ENCODE assay signal across 15 cellular contexts in genomic region chr4:139628184-139629012, GRCh38. TPM values are rescaled to one million over a fixed set of nuclear protein-coding genes. Genes with fewer than 3 reads are reported as not detected.
DNase-seq lines count a peak whose midpoint lies in the region; ATAC-seq and TF ChIP-seq lines count a peak whose summit lies in the region.
"Had no signal": no experiment of that assay in that cellular context is flagged by ENCODE, and none has a peak within 500 bp of the region (broad histone marks: within the 10 kb centered on the region; RNA-seq: fewer than 3 reads in every experiment).

No MANE protein-coding gene starts in this region.

- DNase-seq in DMS53 (lab: John Stamatoyannopoulos, UW) (peak; percentile 67), NCI-H1436 (lab: John Stamatoyannopoulos, UW) (peak; percentile 88), WERI-Rb-1 (peak; percentile 87), lung (ENCODE audit: low spot score) (peak; percentile 53), SW480 (ENCODE audit: low spot score) (no peak)
- no peak for DNase-seq in activated naive CD4-positive, alpha-beta T cell treated with Interleukin-2 at 50 U/mL for 16 hours
- DNase-seq: activated CD4-positive, alpha-beta T cell treated with anti-CD3 and anti-CD28 coated beads for 48 hours; activated gamma-delta T cell treated with Interleukin-2 at 50 U/mL for 16 hours; BE2C; PC-3; stimulated activated CD4-positive, alpha-beta T cell treated with anti-CD3 and anti-CD28 coated beads, Interleukin-1b, Interleukin-23, amount 100 ng/mL, for 48 hours; stimulated activated naive B cell treated with anti-CD40 and anti-IgM and Interleukin-4, amounts not matched to agents 10 μg/mL and 1 μg/mL and 100 μg/mL, for 72 hours; T-cell had no signal

- TF ChIP-seq CTCF in WERI-Rb-1 (IDR thresholded peaks at IDR 0.05; ENCODE audit: low read depth, low read length) (no peak), lung (IDR thresholded peaks at IDR 0.05; ENCODE audit: control extremely low read depth, extremely low read depth) (no peak)

- H3K27ac ChIP-seq in WERI-Rb-1 (no peak overlapping the region), lung (ENCODE audit: low read depth in 1 of 2, low read length in 1 of 2) (no peak overlapping the region)

- no peak overlapping the region; the same call in 1 of the 2 replicates for H3K4me3 ChIP-seq in WERI-Rb-1 (ENCODE audit: low read depth, low read length)
- no peak overlapping the region for H3K4me3 ChIP-seq in lung

- WGBS in lung, 2 donors = 67 to 83% methylated on average over 16 of the region's 16 CpGs

- H3K9me3 ChIP-seq in WERI-Rb-1 (ENCODE audit: severe bottlenecking) = no peaks in the 10 kb centered on the region
- H3K9me3 ChIP-seq in lung (ENCODE audit: control insufficient read depth in 2 of 2, insufficient read depth in 1 of 2, low read length in 1 of 2) = no peaks in the 10 kb centered on the region
- H3K9me3 ChIP-seq: BE2C had no signal

- ATAC-seq in lung (ENCODE audit: insufficient read depth, low FRiP score) = peak; percentile 47
- no peak for ATAC-seq in GM18517 (IDR thresholded peaks at IDR 0.05; ENCODE audit: unreplicated experiment)
- no peak for ATAC-seq in GM21529 (IDR thresholded peaks at IDR 0.05; ENCODE audit: unreplicated experiment)
- ATAC-seq: PC-3; stimulated activated naive B cell treated with anti-CD40 and anti-IgM and Interleukin-4, amounts not matched to agents 10 μg/mL and 1 μg/mL and 100 μg/mL, for 72 hours; T-cell had no signal

- peaks cover 33% of the 10 kb centered on the region for H3K27me3 ChIP-seq in WERI-Rb-1 (ENCODE audit: insufficient read depth, low read depth, severe bottlenecking)
- no peaks in the 10 kb centered on the region for H3K27me3 ChIP-seq in lung (ENCODE audit: control insufficient read depth, insufficient read depth)
- H3K27me3 ChIP-seq: BE2C had no signal

- peaks cover 0 to 2% of the 10 kb centered on the region in 2 donors for H3K4me1 ChIP-seq in lung (ENCODE audit: control insufficient read depth in 2 of 2, insufficient read depth in 2 of 2, low read length in 2 of 2)
- H3K4me1 ChIP-seq: BE2C had no signal

- H3K36me3 ChIP-seq in WERI-Rb-1 (no peaks in the 10 kb centered on the region), lung (ENCODE audit: control insufficient read depth in 2 of 2, insufficient read depth in 2 of 2, low read length in 2 of 2) (no peaks in the 10 kb centered on the region)
- H3K36me3 ChIP-seq: BE2C had no signal

RNA-seq across cellular contexts. Expression of gene MGST2, which starts 37.2 kb away (rescaled TPM):
- 10 to 100 TPM; 51.7 to 54.1 TPM for total RNA-seq in lung
- 100 to 1,000 TPM in 1 of 2 donors, 10 to 100 TPM in 1; 66.1 to 171 TPM for polyA plus RNA-seq in lung

Comparison
In these comparisons a context has a peak if more than half of its experiments do, and no peak if none do; other contexts are left out.
1. DNase-seq: peak in DMS53 (single experiment), NCI-H1436 (single experiment), WERI-Rb-1 (single experiment) and lung (single experiment); none in SW480 (single experiment) and activated naive CD4-positive, alpha-beta T cell treated with Interleukin-2 at 50 U/mL for 16 hours (single experiment).